In genomic region chr14:32419429-32419828, GRCh38 we compare ENCODE assay signal across 18 cellular contexts.
"Had no signal": no experiment of that assay in that cellular context is flagged by ENCODE, and none has a peak within 500 bp of the region (broad histone marks: within the 10 kb centered on the region; RNA-seq: fewer than 3 reads in every experiment).

No MANE protein-coding gene starts in this region.

- H3K27ac Mint-ChIP-seq: activated naive CD8-positive, alpha-beta T cell treated with anti-CD3 and anti-CD28 coated beads for 36 hours; activated T-helper 1 cell treated with anti-CD3 and anti-CD28 coated beads, Interleukin-12 subunit alpha, Interleukin-12 subunit beta, Interleukin-2, Interleukin-4 antibody, amounts not matched to agents 30 ng/mL and 10 ng/mL and 1 ng/mL, durations not matched to agents 14 hours and 24 hours and 36 hours; natural killer cell treated with Interleukin-12 subunit alpha and Interleukin-12 subunit beta and Interleukin-15 and Interleukin-18, amount 100 ng/mL, for 72 hours; stimulated activated naive CD8-positive, alpha-beta T cell treated with anti-CD3 and anti-CD28 coated beads, Interleukin-15, Interleukin-2, amounts not matched to agents 100 ng/mL and 50 ng/mL, for 24 hours had no signal

- H3K27me3 Mint-ChIP-seq: activated naive CD8-positive, alpha-beta T cell treated with anti-CD3 and anti-CD28 coated beads for 36 hours; central memory CD8-positive, alpha-beta T cell; stimulated activated naive CD8-positive, alpha-beta T cell treated with anti-CD3 and anti-CD28 coated beads, Interleukin-15, Interleukin-2, amounts not matched to agents 100 ng/mL and 50 ng/mL, for 24 hours had no signal

- DNase-seq: activated naive CD8-positive, alpha-beta T cell treated with anti-CD3 and anti-CD28 coated beads for 36 hours; amygdala; brain microvascular endothelial cell; effector CD4-positive, alpha-beta T cell; kidney glomerular epithelial cell; mesendoderm; nucleus accumbens; posterior cingulate gyrus; trophoblast cell had no signal

- H3K9me3 ChIP-seq: suprapubic skin had no signal

- H3K9me3 Mint-ChIP-seq: central memory CD8-positive, alpha-beta T cell; stimulated activated naive CD8-positive, alpha-beta T cell treated with anti-CD3 and anti-CD28 coated beads, Interleukin-15, Interleukin-2, amounts not matched to agents 100 ng/mL and 50 ng/mL, for 24 hours had no signal

- H3K4me1 Mint-ChIP-seq: activated naive CD8-positive, alpha-beta T cell treated with anti-CD3 and anti-CD28 coated beads for 36 hours; central memory CD8-positive, alpha-beta T cell had no signal

- H3K36me3 ChIP-seq: brain microvascular endothelial cell, esophagus muscularis mucosa, suprapubic skin had no signal

- H3K4me3 Mint-ChIP-seq: activated naive CD8-positive, alpha-beta T cell treated with anti-CD3 and anti-CD28 coated beads for 36 hours; activated T-helper 1 cell treated with anti-CD3 and anti-CD28 coated beads, Interleukin-12 subunit alpha, Interleukin-12 subunit beta, Interleukin-2, Interleukin-4 antibody, amounts not matched to agents 30 ng/mL and 10 ng/mL and 1 ng/mL, durations not matched to agents 14 hours and 24 hours and 36 hours; central memory CD8-positive, alpha-beta T cell; natural killer cell treated with Interleukin-12 subunit alpha and Interleukin-12 subunit beta and Interleukin-15 and Interleukin-18, amount 100 ng/mL, for 72 hours; stimulated activated naive CD8-positive, alpha-beta T cell treated with anti-CD3 and anti-CD28 coated beads, Interleukin-15, Interleukin-2, amounts not matched to agents 100 ng/mL and 50 ng/mL, for 24 hours had no signal

- H3K27ac ChIP-seq: coronary artery, suprapubic skin had no signal

- H3K27me3 ChIP-seq: brain microvascular endothelial cell, esophagus muscularis mucosa, suprapubic skin had no signal

- H3K36me3 Mint-ChIP-seq: activated naive CD8-positive, alpha-beta T cell treated with anti-CD3 and anti-CD28 coated beads for 36 hours; natural killer cell treated with Interleukin-12 subunit alpha and Interleukin-12 subunit beta and Interleukin-15 and Interleukin-18, amount 100 ng/mL, for 72 hours had no signal

- H3K4me3 ChIP-seq: coronary artery, esophagus muscularis mucosa, smooth muscle cell, suprapubic skin had no signal

- ATAC-seq: activated CD4-positive, CD25-positive, alpha-beta regulatory T cell treated with anti-CD3 and anti-CD28 coated beads, Interleukin-2, amount 50 U/mL, for 24 hours; natural killer cell treated with Interleukin-12 subunit alpha and Interleukin-12 subunit beta and Interleukin-15 and Interleukin-18, amount 100 ng/mL, for 72 hours had no signal

- H3K4me2 ChIP-seq: smooth muscle cell had no signal
